2 cellular contexts compared by ENCODE assay signal in the genomic region with DNA sequence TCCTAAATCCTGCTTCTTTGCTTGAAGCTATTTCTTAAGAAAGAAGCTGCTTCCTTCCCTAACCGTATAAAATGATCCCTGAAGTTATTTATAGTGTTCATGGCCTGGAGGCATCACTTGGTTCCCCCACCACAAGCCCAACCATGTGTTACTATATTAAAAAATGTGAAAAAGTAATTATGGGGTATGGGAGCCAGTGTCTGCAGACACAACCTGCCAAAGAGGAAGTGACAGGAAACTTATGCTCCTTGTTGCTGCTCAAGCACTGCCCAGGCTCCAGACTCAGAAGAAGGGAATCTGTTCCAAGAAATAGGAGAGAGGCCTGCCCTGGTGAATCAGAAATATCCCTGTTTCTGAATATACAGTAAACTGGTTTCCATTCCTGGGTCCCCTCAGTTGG.
TF ChIP-seq lines count a peak whose summit lies in the region.

No MANE protein-coding gene starts in this region.

TF ChIP-seq in IMR-90, 13 proteins besides CTCF, POLR2A, EP300 and RAD21 (continued from another document):
- TF ChIP-seq, protein P1, sequence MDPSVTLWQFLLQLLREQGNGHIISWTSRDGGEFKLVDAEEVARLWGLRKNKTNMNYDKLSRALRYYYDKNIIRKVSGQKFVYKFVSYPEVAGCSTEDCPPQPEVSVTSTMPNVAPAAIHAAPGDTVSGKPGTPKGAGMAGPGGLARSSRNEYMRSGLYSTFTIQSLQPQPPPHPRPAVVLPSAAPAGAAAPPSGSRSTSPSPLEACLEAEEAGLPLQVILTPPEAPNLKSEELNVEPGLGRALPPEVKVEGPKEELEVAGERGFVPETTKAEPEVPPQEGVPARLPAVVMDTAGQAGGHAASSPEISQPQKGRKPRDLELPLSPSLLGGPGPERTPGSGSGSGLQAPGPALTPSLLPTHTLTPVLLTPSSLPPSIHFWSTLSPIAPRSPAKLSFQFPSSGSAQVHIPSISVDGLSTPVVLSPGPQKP (IDR thresholded peaks at IDR 0.05; ENCODE audit: borderline replicate concordance, low read depth, low read length): no peak
- TF ChIP-seq RFX5 (IDR thresholded peaks at IDR 0.05; ENCODE audit: low read depth, low read length) (no peak), NFE2L2 (IDR thresholded peaks at IDR 0.05; ENCODE audit: low read depth, low read length) (no peak), BHLHE40 (IDR thresholded peaks at IDR 0.05; ENCODE audit: low read depth, low read length) (no peak), CEBPB (IDR thresholded peaks at IDR 0.05; ENCODE audit: low read depth, low read length) (no peak), RCOR1 (IDR thresholded peaks at IDR 0.05; ENCODE audit: insufficient replicate concordance, low read length) (no peak), SMC3 (IDR thresholded peaks at IDR 0.05; ENCODE audit: low read depth, low read length) (no peak)

TF ChIP-seq in SK-N-SH treated with all-trans-retinoic acid at 6 μM for 48 hours, 23 proteins besides CTCF, POLR2A, EP300 and RAD21 (continued from another document):
- TF ChIP-seq TSHZ2 (CRISPR knock-in tag; IDR thresholded peaks at IDR 0.05) (no peak), CSDC2 (CRISPR knock-in tag; IDR thresholded peaks at IDR 0.05) (no peak)
